8 cellular contexts compared by ENCODE assay signal in genomic region chrX:46574337-46574940, GRCh38. TPM values are rescaled to one million over a fixed set of nuclear protein-coding genes. Genes with fewer than 3 reads are reported as not detected.
DNase-seq lines count a peak whose midpoint lies in the region; ATAC-seq and TF ChIP-seq lines count a peak whose summit lies in the region.

No MANE protein-coding gene starts in this region.

- WGBS in ectodermal cell, 2 experiments: 0 to 1% methylated on average over 79 of the region's 79 CpGs

- no peak overlapping the region for H3K9ac ChIP-seq in muscle layer of colon (ENCODE audit: low read length)

- DNase-seq in WERI-Rb-1 (peak; percentile 28), SIG-M5 (lab: John Stamatoyannopoulos, UW) (no peak), HPDE6-E6E7 (ENCODE audit: extremely low spot score) (no peak)

- TF ChIP-seq CTCF in WERI-Rb-1 (IDR thresholded peaks at IDR 0.05; ENCODE audit: low read depth, low read length): 0 out of 2 replicates have a peak, but pooled peaks have one; percentile 1

- H3K4me3 ChIP-seq in WERI-Rb-1 (ENCODE audit: low read depth, low read length) (peak overlapping the region; percentile 53), ectodermal cell (ENCODE audit: insufficient read depth, low read depth, low read length) (peak overlapping the region; percentile 57), muscle layer of colon (ENCODE audit: low read depth in 1 of 2, low read length in 2 of 2) (peak overlapping the region; percentile 45 to 47)

- ATAC-seq in GM18909 (IDR thresholded peaks at IDR 0.05; ENCODE audit: poor library complexity, unreplicated experiment) (peak; percentile 2), HG03280 (IDR thresholded peaks at IDR 0.05; ENCODE audit: unreplicated experiment) (peak; percentile 3), GM21825 (IDR thresholded peaks at IDR 0.05; ENCODE audit: unreplicated experiment) (no peak)

- no peaks in the 10 kb centered on the region for H3K36me3 ChIP-seq in WERI-Rb-1
- no peaks in the 10 kb centered on the region for H3K36me3 ChIP-seq in ectodermal cell (ENCODE audit: control insufficient read depth, insufficient read depth, low read length)
- H3K36me3 ChIP-seq in muscle layer of colon (ENCODE audit: insufficient read depth, low read length): no peaks in the 10 kb centered on the region

- H3K9me3 ChIP-seq in WERI-Rb-1 (ENCODE audit: severe bottlenecking) (no peaks in the 10 kb centered on the region), ectodermal cell (ENCODE audit: control insufficient read depth, low read length) (no peaks in the 10 kb centered on the region), muscle layer of colon (ENCODE audit: low read length) (no peaks in the 10 kb centered on the region)

- H3K27ac ChIP-seq in WERI-Rb-1: no peak overlapping the region
- no peak overlapping the region for H3K27ac ChIP-seq in ectodermal cell (ENCODE audit: insufficient read depth, low read depth, low read length, poor library complexity, severe bottlenecking)
- no peak overlapping the region for H3K27ac ChIP-seq in muscle layer of colon (ENCODE audit: low read depth, low read length)

- peaks cover 6% of the 10 kb centered on the region for H3K4me1 ChIP-seq in ectodermal cell (ENCODE audit: control insufficient read depth, insufficient read depth, low read length)
- H3K4me1 ChIP-seq in muscle layer of colon (ENCODE audit: insufficient read depth, low read length): no peaks in the 10 kb centered on the region

- peaks cover 17% of the 10 kb centered on the region for H3K27me3 ChIP-seq in WERI-Rb-1 (ENCODE audit: insufficient read depth, low read depth, severe bottlenecking)
- peaks cover 21% of the 10 kb centered on the region for H3K27me3 ChIP-seq in ectodermal cell (ENCODE audit: control insufficient read depth, insufficient read depth, low read length, poor library complexity, severe bottlenecking)
- H3K27me3 ChIP-seq in muscle layer of colon (ENCODE audit: control insufficient read depth in 1 of 2, insufficient read depth in 2 of 2, low read length in 2 of 2): peaks cover 0 to 19% of the 10 kb centered on the region in 2 donors

RNA-seq across cellular contexts. Expression of gene CHST7, which starts 0.9 kb away (rescaled TPM):
- 3.2 TPM for polyA plus RNA-seq in ectodermal cell (2013, experiment 1 of 4)
- 2.5 TPM for polyA plus RNA-seq in ectodermal cell (2013, experiment 2 of 4)
- 2.7 TPM for polyA plus RNA-seq in ectodermal cell (2013, experiment 3 of 4)
- polyA plus RNA-seq in ectodermal cell (2013, experiment 4 of 4): 3.0 TPM

RNA-seq across cellular contexts. Expression of gene ZNF674, which starts 29.2 kb away (rescaled TPM):
- 3.6 TPM for polyA plus RNA-seq in ectodermal cell (2013, experiment 1 of 4)
- 6.0 TPM for polyA plus RNA-seq in ectodermal cell (2013, experiment 2 of 4)
- polyA plus RNA-seq in ectodermal cell (2013, experiment 3 of 4): 3.6 TPM
- polyA plus RNA-seq in ectodermal cell (2013, experiment 4 of 4): 3.0 TPM
